8 cellular contexts compared by ENCODE assay signal in genomic region chr18:56702946-56703345, GRCh38. TPM values are rescaled to one million over a fixed set of nuclear protein-coding genes. Genes with fewer than 3 reads are reported as not detected.
DNase-seq lines count a peak whose midpoint lies in the region; ATAC-seq, FAIRE-seq and TF ChIP-seq lines count a peak whose summit lies in the region.

No MANE protein-coding gene starts in this region.

- H3K4me3 Mint-ChIP-seq in natural killer cell = no peak overlapping the region
- no peak overlapping the region for H3K4me3 Mint-ChIP-seq in natural killer cell treated with Interleukin-12 subunit alpha and Interleukin-12 subunit beta and Interleukin-15 and Interleukin-18, amount 100 ng/mL, for 72 hours
- H3K4me3 Mint-ChIP-seq in stimulated activated memory B cell treated with anti-CD40 and anti-IgM and Interleukin-4, amounts not matched to agents 10 μg/mL and 1 μg/mL and 100 μg/mL, for 72 hours = no peak overlapping the region

- H3K36me3 ChIP-seq in small intestine (ENCODE audit: control insufficient read depth in 2 of 2, insufficient read depth in 2 of 2, low read length in 2 of 2) = no peaks in the 10 kb centered on the region
- H3K36me3 ChIP-seq in thyroid gland = no peaks in the 10 kb centered on the region

- no peaks in the 10 kb centered on the region for H3K27me3 ChIP-seq in small intestine (ENCODE audit: control insufficient read depth in 2 of 2, insufficient read depth in 2 of 2, low read length in 2 of 2)
- H3K27me3 ChIP-seq in thyroid gland = no peaks in the 10 kb centered on the region

- 32 to 48% (median 39%) methylated on average over 5 of the region's 5 CpGs for WGBS in small intestine, 3 donors
- 57 to 58% methylated on average over 5 of the region's 5 CpGs for WGBS in thyroid gland, 2 donors

- H3K27me3 Mint-ChIP-seq in natural killer cell (ENCODE audit: low read depth in 2 of 2) = no peaks in the 10 kb centered on the region
- no peaks in the 10 kb centered on the region for H3K27me3 Mint-ChIP-seq in natural killer cell treated with Interleukin-12 subunit alpha and Interleukin-12 subunit beta and Interleukin-15 and Interleukin-18, amount 100 ng/mL, for 72 hours
- H3K27me3 Mint-ChIP-seq in stimulated activated memory B cell treated with anti-CD40 and anti-IgM and Interleukin-4, amounts not matched to agents 10 μg/mL and 1 μg/mL and 100 μg/mL, for 72 hours = no peaks in the 10 kb centered on the region

- intact Hi-C loops in natural killer cell (cut with micrococcal nuclease) = loop anchor here (5.0 kb wide), 1 partner anchor 859 kb away; no protein-coding TSS in a partner anchor
- intact Hi-C loops in thyroid gland (cut with DNase I) = no loop called here

- no peaks in the 10 kb centered on the region for H3K4me1 Mint-ChIP-seq in natural killer cell
- no peaks in the 10 kb centered on the region for H3K4me1 Mint-ChIP-seq in natural killer cell treated with Interleukin-12 subunit alpha and Interleukin-12 subunit beta and Interleukin-15 and Interleukin-18, amount 100 ng/mL, for 72 hours (ENCODE audit: low read depth in 2 of 2)
- no peaks in the 10 kb centered on the region for H3K4me1 Mint-ChIP-seq in stimulated activated memory B cell treated with anti-CD40 and anti-IgM and Interleukin-4, amounts not matched to agents 10 μg/mL and 1 μg/mL and 100 μg/mL, for 72 hours

- H3K36me3 Mint-ChIP-seq in natural killer cell = no peaks in the 10 kb centered on the region
- no peaks in the 10 kb centered on the region for H3K36me3 Mint-ChIP-seq in natural killer cell treated with Interleukin-12 subunit alpha and Interleukin-12 subunit beta and Interleukin-15 and Interleukin-18, amount 100 ng/mL, for 72 hours
- peaks cover 7% of the 10 kb centered on the region for H3K36me3 Mint-ChIP-seq in stimulated activated memory B cell treated with anti-CD40 and anti-IgM and Interleukin-4, amounts not matched to agents 10 μg/mL and 1 μg/mL and 100 μg/mL, for 72 hours

- H3K27ac Mint-ChIP-seq in natural killer cell = no peak overlapping the region
- no peak overlapping the region for H3K27ac Mint-ChIP-seq in natural killer cell treated with Interleukin-12 subunit alpha and Interleukin-12 subunit beta and Interleukin-15 and Interleukin-18, amount 100 ng/mL, for 72 hours
- no peak overlapping the region for H3K27ac Mint-ChIP-seq in stimulated activated memory B cell treated with anti-CD40 and anti-IgM and Interleukin-4, amounts not matched to agents 10 μg/mL and 1 μg/mL and 100 μg/mL, for 72 hours

- H3K9me3 ChIP-seq in small intestine (ENCODE audit: control insufficient read depth, low read depth) = no peaks in the 10 kb centered on the region
- no peaks in the 10 kb centered on the region for H3K9me3 ChIP-seq in thyroid gland

- no peak for DNase-seq in natural killer cell
- DNase-seq in natural killer cell treated with Interleukin-12 subunit alpha and Interleukin-12 subunit beta and Interleukin-15 and Interleukin-18, amount 100 ng/mL, for 72 hours (ENCODE audit: low spot score) = no peak
- peak; percentile 53 to 68 for DNase-seq in Kasumi-1 (lab: John Stamatoyannopoulos, UW)
- peak; percentile 29 to 35 for DNase-seq in SHP77 (lab: John Stamatoyannopoulos, UW)
- DNase-seq in fibroblast of peridontal ligament (ENCODE audit: extremely low read depth) = peak; percentile 62
- DNase-seq in small intestine = peak; percentile 58
- DNase-seq in thyroid gland = no peak

- H3K27ac ChIP-seq in small intestine (ENCODE audit: low read depth in 1 of 2, low read length in 1 of 2) = no peak overlapping the region
- no peak overlapping the region for H3K27ac ChIP-seq in thyroid gland

- H3K4me3 ChIP-seq in small intestine (ENCODE audit: low read depth in 1 of 2, low read length in 2 of 2) = no peak overlapping the region
- no peak overlapping the region for H3K4me3 ChIP-seq in thyroid gland (replicated peaks in 1 of 3)

- TF ChIP-seq POLR2A in thyroid gland (IDR thresholded peaks at IDR 0.05) = no peak

- peak; percentile 46 for TF ChIP-seq CTCF in natural killer cell (IDR thresholded peaks at IDR 0.05)
- TF ChIP-seq CTCF in thyroid gland (IDR thresholded peaks at IDR 0.05) = peak in 3 of 6 experiments; percentile 39 to 50 (median 39)

- H3K9me3 Mint-ChIP-seq in natural killer cell = no peaks in the 10 kb centered on the region
- H3K9me3 Mint-ChIP-seq in natural killer cell treated with Interleukin-12 subunit alpha and Interleukin-12 subunit beta and Interleukin-15 and Interleukin-18, amount 100 ng/mL, for 72 hours = no peaks in the 10 kb centered on the region
- H3K9me3 Mint-ChIP-seq in stimulated activated memory B cell treated with anti-CD40 and anti-IgM and Interleukin-4, amounts not matched to agents 10 μg/mL and 1 μg/mL and 100 μg/mL, for 72 hours = no peaks in the 10 kb centered on the region

- FAIRE-seq in small intestine (lab: Jason Lieb, UNC) = no peak

- H3K4me1 ChIP-seq in small intestine (ENCODE audit: control insufficient read depth in 2 of 2, insufficient read depth in 1 of 2, low read depth in 1 of 2, low read length in 1 of 2) = no peaks in the 10 kb centered on the region
- H3K4me1 ChIP-seq in thyroid gland = no peaks in the 10 kb centered on the region

- peak in 1 of 3 donors; percentile 70 for ATAC-seq in natural killer cell
- ATAC-seq in natural killer cell treated with Interleukin-12 subunit alpha and Interleukin-12 subunit beta and Interleukin-15 and Interleukin-18, amount 100 ng/mL, for 72 hours = no peak
- ATAC-seq in stimulated activated memory B cell treated with anti-CD40 and anti-IgM and Interleukin-4, amounts not matched to agents 10 μg/mL and 1 μg/mL and 100 μg/mL, for 72 hours = no peak

RNA-seq across cellular contexts. Expression of gene WDR7, which starts 51.8 kb away (rescaled TPM):
- total RNA-seq in natural killer cell = 100 to 1,000 TPM in 1 of 3 donors, 10 to 100 TPM in 2; 71.1 to 103 (median 77.3) TPM
- 10 to 100 TPM; 51.1 to 69.1 TPM for total RNA-seq in natural killer cell treated with Interleukin-12 subunit alpha and Interleukin-12 subunit beta and Interleukin-15 and Interleukin-18, amount 100 ng/mL, for 72 hours
- 1 to 10 TPM; 3.1 to 5.4 (median 4.5) TPM for polyA plus RNA-seq in small intestine
- 10 to 100 TPM; 42.0 to 88.8 (median 49.6) TPM for total RNA-seq in thyroid gland

Comparison
In these comparisons a context has a peak if more than half of its experiments do, and no peak if none do; other contexts are left out.
1. DNase-seq: peak in Kasumi-1 (2 of 2), SHP77 (2 of 2), fibroblast of peridontal ligament (single experiment) and small intestine (single experiment); none in natural killer cell (single experiment), natural killer cell treated with Interleukin-12 subunit alpha and Interleukin-12 subunit beta and Interleukin-15 and Interleukin-18, amount 100 ng/mL, for 72 hours (single experiment) and thyroid gland (0 of 2).